ENCODE assay signal across 1 cellular context in the genomic region with DNA sequence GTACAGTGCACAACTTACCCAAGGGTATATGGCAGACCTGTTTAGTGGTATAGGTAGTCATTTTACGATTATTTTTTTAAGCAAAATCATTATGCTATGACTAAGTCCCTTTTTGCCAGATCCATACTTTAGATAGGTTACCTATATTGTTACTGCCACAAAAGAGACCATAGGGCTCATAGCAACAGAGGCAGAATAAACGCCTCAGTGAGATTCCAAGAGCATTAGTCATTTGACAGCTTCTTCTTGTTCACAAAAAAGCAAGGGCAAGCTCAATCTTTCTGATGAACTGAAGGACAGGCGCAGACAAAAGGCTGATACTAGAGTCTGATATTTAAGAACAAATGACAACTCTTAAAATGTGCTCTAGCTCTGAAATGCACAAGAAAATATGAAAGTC.
TF ChIP-seq lines count a peak whose summit lies in the region.

No MANE protein-coding gene starts in this region.

TF ChIP-seq in GM23338, 12 proteins besides CTCF, POLR2A, EP300 and RAD21 (continued from another document):
- TF ChIP-seq, protein P1, sequence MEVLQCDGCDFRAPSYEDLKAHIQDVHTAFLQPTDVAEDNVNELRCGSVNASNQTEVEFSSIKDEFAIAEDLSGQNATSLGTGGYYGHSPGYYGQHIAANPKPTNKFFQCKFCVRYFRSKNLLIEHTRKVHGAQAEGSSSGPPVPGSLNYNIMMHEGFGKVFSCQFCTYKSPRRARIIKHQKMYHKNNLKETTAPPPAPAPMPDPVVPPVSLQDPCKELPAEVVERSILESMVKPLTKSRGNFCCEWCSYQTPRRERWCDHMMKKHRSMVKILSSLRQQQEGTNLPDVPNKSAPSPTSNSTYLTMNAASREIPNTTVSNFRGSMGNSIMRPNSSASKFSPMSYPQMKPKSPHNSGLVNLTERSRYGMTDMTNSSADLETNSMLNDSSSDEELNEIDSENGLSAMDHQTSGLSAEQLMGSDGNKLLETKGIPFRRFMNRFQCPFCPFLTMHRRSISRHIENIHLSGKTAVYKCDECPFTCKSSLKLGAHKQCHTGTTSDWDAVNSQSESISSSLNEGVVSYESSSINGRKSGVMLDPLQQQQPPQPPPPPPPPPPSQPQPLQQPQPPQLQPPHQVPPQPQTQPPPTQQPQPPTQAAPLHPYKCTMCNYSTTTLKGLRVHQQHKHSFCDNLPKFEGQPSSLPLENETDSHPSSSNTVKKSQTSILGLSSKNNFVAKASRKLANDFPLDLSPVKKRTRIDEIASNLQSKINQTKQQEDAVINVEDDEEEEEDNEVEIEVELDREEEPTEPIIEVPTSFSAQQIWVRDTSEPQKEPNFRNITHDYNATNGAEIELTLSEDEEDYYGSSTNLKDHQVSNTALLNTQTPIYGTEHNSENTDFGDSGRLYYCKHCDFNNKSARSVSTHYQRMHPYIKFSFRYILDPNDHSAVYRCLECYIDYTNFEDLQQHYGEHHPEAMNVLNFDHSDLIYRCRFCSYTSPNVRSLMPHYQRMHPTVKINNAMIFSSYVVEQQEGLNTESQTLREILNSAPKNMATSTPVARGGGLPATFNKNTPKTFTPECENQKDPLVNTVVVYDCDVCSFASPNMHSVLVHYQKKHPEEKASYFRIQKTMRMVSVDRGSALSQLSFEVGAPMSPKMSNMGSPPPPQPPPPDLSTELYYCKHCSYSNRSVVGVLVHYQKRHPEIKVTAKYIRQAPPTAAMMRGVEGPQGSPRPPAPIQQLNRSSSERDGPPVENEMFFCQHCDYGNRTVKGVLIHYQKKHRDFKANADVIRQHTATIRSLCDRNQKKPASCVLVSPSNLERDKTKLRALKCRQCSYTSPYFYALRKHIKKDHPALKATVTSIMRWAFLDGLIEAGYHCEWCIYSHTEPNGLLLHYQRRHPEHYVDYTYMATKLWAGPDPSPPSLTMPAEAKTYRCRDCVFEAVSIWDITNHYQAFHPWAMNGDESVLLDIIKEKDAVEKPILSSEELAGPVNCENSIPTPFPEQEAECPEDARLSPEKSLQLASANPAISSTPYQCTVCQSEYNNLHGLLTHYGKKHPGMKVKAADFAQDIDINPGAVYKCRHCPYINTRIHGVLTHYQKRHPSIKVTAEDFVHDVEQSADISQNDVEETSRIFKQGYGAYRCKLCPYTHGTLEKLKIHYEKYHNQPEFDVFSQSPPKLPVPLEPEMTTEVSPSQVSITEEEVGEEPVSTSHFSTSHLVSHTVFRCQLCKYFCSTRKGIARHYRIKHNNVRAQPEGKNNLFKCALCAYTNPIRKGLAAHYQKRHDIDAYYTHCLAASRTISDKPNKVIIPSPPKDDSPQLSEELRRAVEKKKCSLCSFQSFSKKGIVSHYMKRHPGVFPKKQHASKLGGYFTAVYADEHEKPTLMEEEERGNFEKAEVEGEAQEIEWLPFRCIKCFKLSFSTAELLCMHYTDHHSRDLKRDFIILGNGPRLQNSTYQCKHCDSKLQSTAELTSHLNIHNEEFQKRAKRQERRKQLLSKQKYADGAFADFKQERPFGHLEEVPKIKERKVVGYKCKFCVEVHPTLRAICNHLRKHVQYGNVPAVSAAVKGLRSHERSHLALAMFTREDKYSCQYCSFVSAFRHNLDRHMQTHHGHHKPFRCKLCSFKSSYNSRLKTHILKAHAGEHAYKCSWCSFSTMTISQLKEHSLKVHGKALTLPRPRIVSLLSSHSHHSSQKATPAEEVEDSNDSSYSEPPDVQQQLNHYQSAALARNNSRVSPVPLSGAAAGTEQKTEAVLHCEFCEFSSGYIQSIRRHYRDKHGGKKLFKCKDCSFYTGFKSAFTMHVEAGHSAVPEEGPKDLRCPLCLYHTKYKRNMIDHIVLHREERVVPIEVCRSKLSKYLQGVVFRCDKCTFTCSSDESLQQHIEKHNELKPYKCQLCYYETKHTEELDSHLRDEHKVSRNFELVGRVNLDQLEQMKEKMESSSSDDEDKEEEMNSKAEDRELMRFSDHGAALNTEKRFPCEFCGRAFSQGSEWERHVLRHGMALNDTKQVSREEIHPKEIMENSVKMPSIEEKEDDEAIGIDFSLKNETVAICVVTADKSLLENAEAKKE (CRISPR knock-in tag; IDR thresholded peaks at IDR 0.05): no peak
- TF ChIP-seq EZH2phosphoT487 (IDR thresholded peaks at IDR 0.05; ENCODE audit: unreplicated experiment) (no peak), JUNB (IDR thresholded peaks at IDR 0.05; ENCODE audit: unreplicated experiment) (no peak), ZNF331 (CRISPR knock-in tag; IDR thresholded peaks at IDR 0.05; ENCODE audit: low read depth) (no peak), NANOG (IDR thresholded peaks at IDR 0.05; ENCODE audit: borderline replicate concordance) (no peak)
